9 cellular contexts compared by ENCODE assay signal in the genomic region with DNA sequence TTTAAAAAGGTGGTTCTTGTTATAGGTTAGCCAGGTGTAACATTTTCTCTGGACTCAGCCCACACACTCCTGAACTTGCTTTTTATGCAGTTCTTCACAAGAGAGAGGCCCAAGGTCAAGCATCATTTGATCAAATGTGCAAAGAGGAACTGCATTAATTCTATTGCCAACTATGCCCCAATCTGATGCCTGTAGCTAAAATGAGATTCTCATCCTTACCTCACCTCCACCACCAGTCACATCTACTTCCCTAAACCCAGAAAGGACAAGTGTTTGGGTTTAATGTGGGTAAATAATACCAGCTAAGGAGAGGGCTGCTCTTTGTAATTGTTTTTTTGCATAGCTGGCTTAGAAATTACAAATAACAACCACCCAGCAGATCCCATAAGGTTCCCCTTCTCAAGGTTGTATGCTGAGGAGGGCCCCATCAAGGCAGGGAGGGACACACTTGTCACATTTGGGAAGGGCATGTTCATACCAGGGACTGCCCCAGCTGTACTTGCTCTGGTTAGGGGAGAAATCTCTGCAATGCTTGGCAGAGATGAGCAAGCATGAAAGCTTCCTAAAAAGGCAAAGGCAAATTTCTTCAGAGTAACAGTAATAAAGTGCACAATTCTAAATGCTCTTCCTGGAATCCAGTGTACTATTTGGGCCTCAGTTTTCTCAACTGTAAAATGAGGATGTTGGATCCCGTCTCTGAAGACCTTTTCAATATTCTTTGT.
DNase-seq lines count a peak whose midpoint lies in the region; ATAC-seq lines count a peak whose summit lies in the region.
"Had no signal": no experiment of that assay in that cellular context is flagged by ENCODE, and none has a peak within 500 bp of the region (broad histone marks: within the 10 kb centered on the region; RNA-seq: fewer than 3 reads in every experiment).

No MANE protein-coding gene starts in this region.

- H3K27me3 ChIP-seq in muscle layer of colon (ENCODE audit: control insufficient read depth in 1 of 2, insufficient read depth in 2 of 2, low read length in 2 of 2), result no peaks in the 10 kb centered on the region
- no peaks in the 10 kb centered on the region for H3K27me3 ChIP-seq in aorta (ENCODE audit: control insufficient read depth in 1 of 2, insufficient read depth in 2 of 2, low read length in 1 of 2)

- peak overlapping the region in 1 of 2 donors; percentile 1 for H3K4me3 ChIP-seq in muscle layer of colon (ENCODE audit: low read depth in 1 of 2, low read length in 2 of 2)
- no peak overlapping the region for H3K4me3 ChIP-seq in aorta (ENCODE audit: low read length in 2 of 2)

- H3K9me3 ChIP-seq in muscle layer of colon (ENCODE audit: low read length) (no peaks in the 10 kb centered on the region), aorta (ENCODE audit: control insufficient read depth, low read length) (no peaks in the 10 kb centered on the region)

- intact Hi-C loops in aorta (cut with DNase I), result no loop called here

- H3K27ac Mint-ChIP-seq in activated naive CD8-positive, alpha-beta T cell, result peak overlapping the region; percentile 89

- H3K36me3 ChIP-seq in muscle layer of colon (ENCODE audit: insufficient read depth, low read length) (peaks cover 17% of the 10 kb centered on the region), aorta (ENCODE audit: control insufficient read depth in 1 of 2, insufficient read depth in 2 of 2, low read length in 1 of 2) (peaks cover 6 to 7% of the 10 kb centered on the region in 2 donors)

- peak; percentile 39 for DNase-seq in stimulated activated CD4-positive, alpha-beta T cell treated with anti-CD3 and anti-CD28 coated beads, Interleukin-15, amount 100 ng/mL, for 24 hours
- no peak for DNase-seq in stimulated activated CD4-positive, alpha-beta T cell treated with anti-CD3 and anti-CD28 coated beads, Interleukin-4, amount 100 ng/mL, for 1 hour
- DNase-seq in aorta, result no peak
- DNase-seq in activated CD4-positive, CD25-positive, alpha-beta regulatory T cell treated with anti-CD3 and anti-CD28 coated beads, Interleukin-2, amount 50 U/mL, for 72 hours, result no peak
- no peak for DNase-seq in NK-92 treated with Interleukin-12 subunit alpha and Interleukin-12 subunit beta, amount 100 ng/mL, for 24 hours (lab: John Stamatoyannopoulos, UW)
- DNase-seq: Karpas-422 had no signal

- peak overlapping the region; percentile 46 for H3K4me3 Mint-ChIP-seq in activated naive CD8-positive, alpha-beta T cell

- peaks cover 86% of the 10 kb centered on the region for H3K4me1 ChIP-seq in muscle layer of colon (ENCODE audit: insufficient read depth, low read length)
- H3K4me1 ChIP-seq in aorta (ENCODE audit: control insufficient read depth in 1 of 2, insufficient read depth in 2 of 2, low read length in 2 of 2), result peaks cover 9 to 13% of the 10 kb centered on the region in 2 donors

- ATAC-seq in aorta (ENCODE audit: low FRiP score) (peak; percentile 42), GM21717 (IDR thresholded peaks at IDR 0.05; ENCODE audit: unreplicated experiment) (no peak)

- H3K4me1 Mint-ChIP-seq in activated naive CD8-positive, alpha-beta T cell (ENCODE audit: low read depth), result peaks cover 96% of the 10 kb centered on the region

- H3K9me3 Mint-ChIP-seq in activated naive CD8-positive, alpha-beta T cell (ENCODE audit: low read depth), result peaks cover 3% of the 10 kb centered on the region

- peaks cover 43% of the 10 kb centered on the region for H3K36me3 Mint-ChIP-seq in activated naive CD8-positive, alpha-beta T cell

- H3K9ac ChIP-seq in muscle layer of colon (ENCODE audit: low read length), result no peak overlapping the region

- peak overlapping the region; percentile 57 for H3K27ac ChIP-seq in muscle layer of colon (ENCODE audit: low read depth, low read length)
- peak overlapping the region in 1 of 2 donors; percentile 43 for H3K27ac ChIP-seq in aorta (ENCODE audit: low read depth in 1 of 2, low read length in 2 of 2)

- WGBS in aorta, 2 donors, result 2 to 4% methylated on average over 1 of the region's 1 CpG

- no peaks in the 10 kb centered on the region for H3K27me3 Mint-ChIP-seq in activated naive CD8-positive, alpha-beta T cell
